Comparison of ENCODE assay signal across 15 cellular contexts in the genomic region with DNA sequence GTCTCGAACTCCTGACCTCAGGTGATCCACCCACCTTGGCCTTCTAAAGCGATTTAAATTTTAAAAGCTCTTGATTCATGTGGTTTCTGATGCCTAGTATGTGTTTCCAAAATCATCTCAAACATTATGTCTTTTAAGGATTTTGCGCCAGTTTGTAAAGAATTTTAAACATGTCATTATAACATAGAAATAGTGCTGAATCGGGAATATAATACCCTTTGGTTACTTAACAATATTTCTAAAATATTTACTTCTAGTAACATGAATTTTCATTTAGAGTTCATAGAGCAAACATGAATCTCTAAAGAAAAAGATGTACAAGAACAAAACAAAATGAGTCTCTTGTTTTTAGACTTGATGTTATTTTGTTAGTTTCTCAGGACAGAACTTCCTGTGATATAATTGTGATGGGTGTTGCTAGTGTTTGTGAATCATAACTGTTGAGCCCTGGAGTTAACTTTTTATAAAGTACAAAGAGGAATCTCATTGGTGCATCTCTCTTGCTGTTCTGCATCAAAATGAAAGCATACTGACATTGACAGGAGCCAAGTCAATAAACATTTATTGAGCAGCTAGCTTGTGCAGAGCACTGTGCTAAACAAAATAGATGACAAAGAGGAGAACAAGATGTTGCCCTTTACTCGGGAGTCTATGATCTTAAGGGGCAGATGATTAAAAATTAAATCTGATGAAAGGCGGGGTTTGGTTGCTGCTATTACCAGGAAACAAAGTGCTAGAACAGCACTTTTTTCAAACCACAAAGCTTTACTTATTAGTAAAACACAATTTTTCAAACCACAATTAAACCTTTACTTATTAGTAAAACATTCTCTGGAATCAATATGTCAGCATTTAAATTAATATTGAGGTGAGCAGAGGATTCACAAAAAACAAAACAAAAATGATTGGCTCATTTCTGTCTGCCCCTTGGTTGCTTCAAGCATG.
"Had no signal": no experiment of that assay in that cellular context is flagged by ENCODE, and none has a peak within 500 bp of the region (broad histone marks: within the 10 kb centered on the region; RNA-seq: fewer than 3 reads in every experiment).

No MANE protein-coding gene starts in this region.

- H3K27ac Mint-ChIP-seq: activated naive CD8-positive, alpha-beta T cell treated with anti-CD3 and anti-CD28 coated beads for 36 hours; stimulated activated naive B cell treated with anti-CD40 and anti-IgM and Interleukin-4, amounts not matched to agents 10 μg/mL and 1 μg/mL and 100 μg/mL, for 72 hours had no signal

- H3K4me1 ChIP-seq: body of pancreas, thyroid gland, uterus had no signal

- H3K36me3 ChIP-seq: thyroid gland, uterus had no signal

- H3K27ac ChIP-seq: body of pancreas, coronary artery, epithelial cell of prostate, thyroid gland, uterus had no signal

- H3K27me3 Mint-ChIP-seq: activated naive CD8-positive, alpha-beta T cell treated with anti-CD3 and anti-CD28 coated beads for 36 hours; stimulated activated naive B cell treated with anti-CD40 and anti-IgM and Interleukin-4, amounts not matched to agents 10 μg/mL and 1 μg/mL and 100 μg/mL, for 72 hours had no signal

- H3K4me3 Mint-ChIP-seq: activated naive CD8-positive, alpha-beta T cell treated with anti-CD3 and anti-CD28 coated beads for 36 hours; stimulated activated naive B cell treated with anti-CD40 and anti-IgM and Interleukin-4, amounts not matched to agents 10 μg/mL and 1 μg/mL and 100 μg/mL, for 72 hours had no signal

- H3K9me3 Mint-ChIP-seq: activated naive CD8-positive, alpha-beta T cell treated with anti-CD3 and anti-CD28 coated beads for 36 hours; stimulated activated naive B cell treated with anti-CD40 and anti-IgM and Interleukin-4, amounts not matched to agents 10 μg/mL and 1 μg/mL and 100 μg/mL, for 72 hours had no signal

- H3K9me3 ChIP-seq: body of pancreas, thyroid gland, uterus had no signal

- H3K4me3 ChIP-seq: body of pancreas, coronary artery, thyroid gland, uterus had no signal

- H3K36me3 Mint-ChIP-seq: activated naive CD8-positive, alpha-beta T cell treated with anti-CD3 and anti-CD28 coated beads for 36 hours had no signal

- H3K27me3 ChIP-seq: body of pancreas, thyroid gland, uterus had no signal

- ATAC-seq: body of pancreas had no signal

- H3K4me1 Mint-ChIP-seq: activated naive CD8-positive, alpha-beta T cell treated with anti-CD3 and anti-CD28 coated beads for 36 hours had no signal

- DNase-seq: activated CD4-positive, alpha-beta T cell treated with anti-CD3 and anti-CD28 coated beads, Interleukin-2, amount 50 U/mL, for 1 hour; activated CD8-positive, alpha-beta memory T cell treated with anti-CD3 and anti-CD28 coated beads for 24 hours; activated naive CD8-positive, alpha-beta T cell treated with anti-CD3 and anti-CD28 coated beads for 36 hours; amygdala; body of pancreas; central memory CD4-positive, alpha-beta T cell; effector CD4-positive, alpha-beta T cell; hippocampal formation; kidney glomerular epithelial cell; mesendoderm; stimulated activated naive B cell treated with anti-CD40 and anti-IgM and Interleukin-4, amounts not matched to agents 10 μg/mL and 1 μg/mL and 100 μg/mL, for 72 hours; thyroid gland; uterus had no signal
